11 cellular contexts compared by ENCODE assay signal in genomic region chr3:16151109-16151508, GRCh38. TPM values are rescaled to one million over a fixed set of nuclear protein-coding genes. Genes with fewer than 3 reads are reported as not detected.
A peak's percentile ranks its signal among the peaks of the same experiment; 100 is the strongest.
DNase-seq lines count a peak whose midpoint lies in the region; ATAC-seq and TF ChIP-seq lines count a peak whose summit lies in the region.
"Had no signal": no experiment of that assay in that cellular context is flagged by ENCODE, and none has a peak within 500 bp of the region (broad histone marks: within the 10 kb centered on the region; RNA-seq: fewer than 3 reads in every experiment).

No MANE protein-coding gene starts in this region.

- peak overlapping the region; percentile 3 for H3K27ac Mint-ChIP-seq in dendritic cell treated with granulocyte-macrophage colony-stimulating factor and Interleukin-4, amounts not matched to agents 40 ng/mL and 50 ng/mL, for 4 days
- no peak overlapping the region for H3K27ac Mint-ChIP-seq in stimulated activated naive B cell treated with anti-CD40 and anti-IgM and Interleukin-4, amounts not matched to agents 10 μg/mL and 1 μg/mL and 100 μg/mL, for 72 hours
- H3K27ac Mint-ChIP-seq in activated T-helper 2 cell treated with anti-CD3 and anti-CD28 coated beads, Interferon-gamma antibody, Interleukin-2, Interleukin-4, amounts not matched to agents 10 μg/mL and 5 μg/mL and 100 μg/mL, durations not matched to agents 14 hours and 24 hours and 36 hours: no peak overlapping the region
- H3K27ac Mint-ChIP-seq: mesothelial cell of epicardium had no signal

- TF ChIP-seq CTCF in AG04450 (IDR thresholded peaks at IDR 0.05; ENCODE audit: low read depth, low read length) (no peak), lung (IDR thresholded peaks at IDR 0.05; ENCODE audit: control extremely low read depth, extremely low read depth) (no peak)

- no peak overlapping the region for H3K4me3 ChIP-seq in AG04450 (ENCODE audit: low read depth, low read length)
- H3K4me3 ChIP-seq in lung: no peak overlapping the region
- H3K4me3 ChIP-seq: BLaER1 had no signal

- no peaks in the 10 kb centered on the region for H3K27me3 ChIP-seq in AG04450 (ENCODE audit: control insufficient read depth, insufficient read depth, low read length)
- no peaks in the 10 kb centered on the region for H3K27me3 ChIP-seq in lung (ENCODE audit: control insufficient read depth, insufficient read depth)
- H3K27me3 ChIP-seq: BLaER1 had no signal

- H3K36me3 ChIP-seq in lung (ENCODE audit: control insufficient read depth in 2 of 2, insufficient read depth in 2 of 2, low read length in 2 of 2): no peaks in the 10 kb centered on the region
- H3K36me3 ChIP-seq: BLaER1 had no signal

- 31 to 58% methylated on average over 4 of the region's 4 CpGs for WGBS in lung, 2 donors

- H3K27ac ChIP-seq in AG04450 (ENCODE audit: low read depth, low read length): peak overlapping the region; percentile 59
- H3K27ac ChIP-seq in lung (ENCODE audit: low read depth in 1 of 2, low read length in 1 of 2): peak overlapping the region in 1 of 2 donors; percentile 11
- H3K27ac ChIP-seq: BLaER1 had no signal

- H3K9me3 ChIP-seq in AG04450 (ENCODE audit: control insufficient read depth, insufficient read depth, low read length) (peaks cover 9% of the 10 kb centered on the region), lung (ENCODE audit: control insufficient read depth in 2 of 2, insufficient read depth in 1 of 2, low read length in 1 of 2) (peaks cover 0 to 5% of the 10 kb centered on the region in 2 donors)

- H3K4me1 Mint-ChIP-seq in dendritic cell treated with granulocyte-macrophage colony-stimulating factor and Interleukin-4, amounts not matched to agents 40 ng/mL and 50 ng/mL, for 4 days (ENCODE audit: low read depth): no peaks in the 10 kb centered on the region
- H3K4me1 Mint-ChIP-seq in stimulated activated naive B cell treated with anti-CD40 and anti-IgM and Interleukin-4, amounts not matched to agents 10 μg/mL and 1 μg/mL and 100 μg/mL, for 72 hours: no peaks in the 10 kb centered on the region
- H3K4me1 Mint-ChIP-seq in activated T-helper 2 cell treated with anti-CD3 and anti-CD28 coated beads, Interferon-gamma antibody, Interleukin-2, Interleukin-4, amounts not matched to agents 10 μg/mL and 5 μg/mL and 100 μg/mL, durations not matched to agents 14 hours and 24 hours and 36 hours (ENCODE audit: low read depth): peaks cover 4% of the 10 kb centered on the region

- ATAC-seq in lung (ENCODE audit: insufficient read depth, low FRiP score) (peak; percentile 27), GM21786 (IDR thresholded peaks at IDR 0.05; ENCODE audit: unreplicated experiment) (no peak)
- ATAC-seq in stimulated activated naive B cell treated with anti-CD40 and anti-IgM and Interleukin-4, amounts not matched to agents 10 μg/mL and 1 μg/mL and 100 μg/mL, for 72 hours (replicated peaks): no peak

- H3K27me3 Mint-ChIP-seq in dendritic cell treated with granulocyte-macrophage colony-stimulating factor and Interleukin-4, amounts not matched to agents 40 ng/mL and 50 ng/mL, for 4 days: no peaks in the 10 kb centered on the region
- peaks cover 4 to 17% of the 10 kb centered on the region in 2 donors for H3K27me3 Mint-ChIP-seq in stimulated activated naive B cell treated with anti-CD40 and anti-IgM and Interleukin-4, amounts not matched to agents 10 μg/mL and 1 μg/mL and 100 μg/mL, for 72 hours
- no peaks in the 10 kb centered on the region for H3K27me3 Mint-ChIP-seq in activated T-helper 2 cell treated with anti-CD3 and anti-CD28 coated beads, Interferon-gamma antibody, Interleukin-2, Interleukin-4, amounts not matched to agents 10 μg/mL and 5 μg/mL and 100 μg/mL, durations not matched to agents 14 hours and 24 hours and 36 hours (ENCODE audit: low read depth)

- POLR2A ChIA-PET in AG04450 (lab: Yijun Ruan, JAX): no interaction called here

- no peak overlapping the region for H3K4me3 Mint-ChIP-seq in dendritic cell treated with granulocyte-macrophage colony-stimulating factor and Interleukin-4, amounts not matched to agents 40 ng/mL and 50 ng/mL, for 4 days
- no peak overlapping the region for H3K4me3 Mint-ChIP-seq in stimulated activated naive B cell treated with anti-CD40 and anti-IgM and Interleukin-4, amounts not matched to agents 10 μg/mL and 1 μg/mL and 100 μg/mL, for 72 hours
- H3K4me3 Mint-ChIP-seq in activated T-helper 2 cell treated with anti-CD3 and anti-CD28 coated beads, Interferon-gamma antibody, Interleukin-2, Interleukin-4, amounts not matched to agents 10 μg/mL and 5 μg/mL and 100 μg/mL, durations not matched to agents 14 hours and 24 hours and 36 hours (ENCODE audit: low read depth): no peak overlapping the region
- H3K4me3 Mint-ChIP-seq: mesothelial cell of epicardium had no signal

- DNase-seq in AG04450 (ENCODE audit: low read depth, low spot score): peak; percentile 69
- peak; percentile 86 for DNase-seq in NCI-H226
- peak; percentile 58 for DNase-seq in lung (ENCODE audit: low spot score)
- DNase-seq in stimulated activated naive B cell treated with anti-CD40 and anti-IgM and Interleukin-4, amounts not matched to agents 10 μg/mL and 1 μg/mL and 100 μg/mL, for 72 hours: no peak
- no peak for DNase-seq in activated T-helper 2 cell treated with anti-CD3 and anti-CD28 coated beads, Interferon-gamma antibody, Interleukin-2, Interleukin-4, amounts not matched to agents 10 μg/mL and 5 μg/mL and 100 μg/mL, durations not matched to agents 14 hours and 24 hours and 36 hours (ENCODE audit: low spot score)
- no peak for DNase-seq in stimulated activated CD8-positive, alpha-beta memory T cell treated with anti-CD3 and anti-CD28 coated beads, Interleukin-4, amount 100 ng/mL, for 48 hours
- DNase-seq: NCI-H2227 treated with DMSO at 0.1 percent for 48 hours had no signal

- CTCF ChIA-PET in AG04450 (lab: Charles Lee): interaction anchor here (0.8 to 1.7 kb wide), 4 partner anchors 27 to 336 kb away, joined by 3 to 6 read pairs (median 4); no protein-coding TSS in a partner anchor

- H3K9me3 Mint-ChIP-seq in dendritic cell treated with granulocyte-macrophage colony-stimulating factor and Interleukin-4, amounts not matched to agents 40 ng/mL and 50 ng/mL, for 4 days: peaks cover 49% of the 10 kb centered on the region
- H3K9me3 Mint-ChIP-seq in stimulated activated naive B cell treated with anti-CD40 and anti-IgM and Interleukin-4, amounts not matched to agents 10 μg/mL and 1 μg/mL and 100 μg/mL, for 72 hours: peaks cover 7 to 11% of the 10 kb centered on the region in 2 donors
- H3K9me3 Mint-ChIP-seq in activated T-helper 2 cell treated with anti-CD3 and anti-CD28 coated beads, Interferon-gamma antibody, Interleukin-2, Interleukin-4, amounts not matched to agents 10 μg/mL and 5 μg/mL and 100 μg/mL, durations not matched to agents 14 hours and 24 hours and 36 hours: peaks cover 3% of the 10 kb centered on the region

- no peaks in the 10 kb centered on the region for H3K36me3 Mint-ChIP-seq in dendritic cell treated with granulocyte-macrophage colony-stimulating factor and Interleukin-4, amounts not matched to agents 40 ng/mL and 50 ng/mL, for 4 days (ENCODE audit: low read depth)
- H3K36me3 Mint-ChIP-seq in stimulated activated naive B cell treated with anti-CD40 and anti-IgM and Interleukin-4, amounts not matched to agents 10 μg/mL and 1 μg/mL and 100 μg/mL, for 72 hours: no peaks in the 10 kb centered on the region
- H3K36me3 Mint-ChIP-seq in activated T-helper 2 cell treated with anti-CD3 and anti-CD28 coated beads, Interferon-gamma antibody, Interleukin-2, Interleukin-4, amounts not matched to agents 10 μg/mL and 5 μg/mL and 100 μg/mL, durations not matched to agents 14 hours and 24 hours and 36 hours (ENCODE audit: low read depth): no peaks in the 10 kb centered on the region

- H3K4me1 ChIP-seq in lung (ENCODE audit: control insufficient read depth in 2 of 2, insufficient read depth in 2 of 2, low read length in 2 of 2): peaks cover 5 to 13% of the 10 kb centered on the region in 2 donors
- H3K4me1 ChIP-seq: BLaER1 had no signal

- intact Hi-C loops in dendritic cell treated with granulocyte-macrophage colony-stimulating factor and Interleukin-4, amounts not matched to agents 40 ng/mL and 50 ng/mL, for 4 days (cut with micrococcal nuclease): no loop called here
- intact Hi-C loops in activated T-helper 2 cell treated with anti-CD3 and anti-CD28 coated beads, Interferon-gamma antibody, Interleukin-2, Interleukin-4, amounts not matched to agents 10 μg/mL and 5 μg/mL and 100 μg/mL, durations not matched to agents 14 hours and 24 hours and 36 hours (cut with micrococcal nuclease): no loop called here

RNA-seq across cellular contexts. Expression of gene GALNT15, which starts 23.4 kb away (rescaled TPM):
- polyA plus RNA-seq in AG04450 (2011; rRNA removed) (23.0 and 27.9 TPM in 2 replicates), lung (1 to 10 TPM; 6.8 to 8.4 TPM)
- polyA minus RNA-seq in AG04450 (2011; rRNA and poly(A)+ RNA removed): 43.3 and 59.2 TPM in 2 replicates
- total RNA-seq in lung: 1 to 10 TPM; 2.8 to 9.7 TPM
- total RNA-seq in activated T-helper 2 cell treated with anti-CD3 and anti-CD28 coated beads, Interferon-gamma antibody, Interleukin-2, Interleukin-4, amounts not matched to agents 10 μg/mL and 5 μg/mL and 100 μg/mL, durations not matched to agents 14 hours and 24 hours and 36 hours: 0.07 TPM in 1 of 2 replicates, not detected in the other

Comparison
In these comparisons a context has a peak if more than half of its experiments do, and no peak if none do; other contexts are left out.
1. DNase-seq: peak in AG04450 (single experiment), NCI-H226 (single experiment) and lung (single experiment); none in stimulated activated naive B cell treated with anti-CD40 and anti-IgM and Interleukin-4, amounts not matched to agents 10 μg/mL and 1 μg/mL and 100 μg/mL, for 72 hours (single experiment), activated T-helper 2 cell treated with anti-CD3 and anti-CD28 coated beads, Interferon-gamma antibody, Interleukin-2, Interleukin-4, amounts not matched to agents 10 μg/mL and 5 μg/mL and 100 μg/mL, durations not matched to agents 14 hours and 24 hours and 36 hours (single experiment) and stimulated activated CD8-positive, alpha-beta memory T cell treated with anti-CD3 and anti-CD28 coated beads, Interleukin-4, amount 100 ng/mL, for 48 hours (single experiment).